In genomic region chr16:4016648-4017047, GRCh38 we compare ENCODE assay signal across 18 cellular contexts.
DNase-seq lines count a peak whose midpoint lies in the region; ATAC-seq, FAIRE-seq and TF ChIP-seq lines count a peak whose summit lies in the region.
"Had no signal": no experiment of that assay in that cellular context is flagged by ENCODE, and none has a peak within 500 bp of the region (broad histone marks: within the 10 kb centered on the region; RNA-seq: fewer than 3 reads in every experiment).

No MANE protein-coding gene starts in this region.

- peak overlapping the region; percentile 83 for H3K14ac ChIP-seq in IMR-90 (replicated peaks; ENCODE audit: low read depth, low read length)

- peak; percentile 65 for DNase-seq in AG09309 (ENCODE audit: low read depth)
- peak; percentile 30 for DNase-seq in IMR-90
- DNase-seq in SK-N-MC (ENCODE audit: low read depth, low spot score) = peak; percentile 24
- DNase-seq in fibroblast of the aortic adventitia (ENCODE audit: low read depth) = peak; percentile 56
- no peak for DNase-seq in GM19239 (ENCODE audit: insufficient read length, low spot score)
- no peak for DNase-seq in ACHN
- no peak for DNase-seq in SK-N-SH
- DNase-seq: activated gamma-delta T cell, body of pancreas, DMS79, H9, mesendoderm, NCI-H1930, uterus had no signal

- no peak overlapping the region for H3K18ac ChIP-seq in IMR-90 (ENCODE audit: low read depth, low read length)

- intact Hi-C loops in IMR-90 (cut with micrococcal nuclease) = no loop called here

- no peak for TF ChIP-seq POLR2A in IMR-90 (IDR thresholded peaks at IDR 0.05; ENCODE audit: low read depth, low read length)

- H3K36me3 ChIP-seq in IMR-90 (ENCODE audit: control insufficient read depth, insufficient read depth, low read length) = no peaks in the 10 kb centered on the region
- H3K36me3 ChIP-seq in SK-N-MC (ENCODE audit: insufficient read depth, low read length) = no peaks in the 10 kb centered on the region
- H3K36me3 ChIP-seq in SK-N-SH (replicated peaks in 1 of 2; ENCODE audit: control insufficient read depth in 1 of 2, insufficient read depth in 2 of 2, low read length in 1 of 2) = no peaks in the 10 kb centered on the region
- H3K36me3 ChIP-seq: neutrophil, uterus had no signal

- H4K8ac ChIP-seq in IMR-90 (ENCODE audit: low read depth in 2 of 2, low read length in 2 of 2) = peak overlapping the region in 1 of 2 experiments; percentile 69; a peak in 2 of 4 replicates

- no peak for TF ChIP-seq CTCF in AG09309 (IDR thresholded peaks at IDR 0.05; ENCODE audit: control insufficient read depth, insufficient read depth, low read depth, low read length, missing control alignments)
- no peak for TF ChIP-seq CTCF in IMR-90 (conservative IDR thresholded peaks at IDR 0.05; ENCODE audit: low read depth, low read length)
- no peak for TF ChIP-seq CTCF in fibroblast of the aortic adventitia (IDR thresholded peaks at IDR 0.05; ENCODE audit: insufficient read depth, low read length)
- no peak for TF ChIP-seq CTCF in SK-N-SH (IDR thresholded peaks at IDR 0.05)

- H3K4ac ChIP-seq in IMR-90 (ENCODE audit: low read depth, low read length) = peak overlapping the region; percentile 85

- H3K56ac ChIP-seq in IMR-90 (ENCODE audit: extremely low read depth, insufficient read depth, low read length) = no peak overlapping the region

- no peak for ATAC-seq in IMR-90 (ENCODE audit: low read depth)
- ATAC-seq in HG02885 (IDR thresholded peaks at IDR 0.05; ENCODE audit: poor library complexity, unreplicated experiment) = no peak
- ATAC-seq: body of pancreas had no signal

- H3K9me1 ChIP-seq in IMR-90 (ENCODE audit: insufficient read depth, low read length) = peaks cover 27% of the 10 kb centered on the region

- dilution Hi-C loops in IMR-90 (cut with HindIII; ENCODE audit: low sequenced_read_pairs, unreplicated experiment) = no loop called here

- H3K9me3 ChIP-seq in IMR-90 (ENCODE audit: control insufficient read depth, insufficient read depth, low read length) = no peaks in the 10 kb centered on the region
- H3K9me3 ChIP-seq in SK-N-MC (ENCODE audit: low read depth, low read length) = no peaks in the 10 kb centered on the region
- H3K9me3 ChIP-seq in SK-N-SH = no peaks in the 10 kb centered on the region
- H3K9me3 ChIP-seq: body of pancreas, neutrophil, uterus had no signal

- H3K4me2 ChIP-seq in IMR-90 (ENCODE audit: low read depth, low read length) = no peak overlapping the region; the same call in 1 of the 2 replicates
- H3K4me2 ChIP-seq in SK-N-SH = no peak overlapping the region

- BruUV-seq in IMR-90 (replicated peaks; lab: Mats Ljungman, UMichigan) = no TSS peak

- peak overlapping the region; percentile 77; the same call in 1 of the 2 replicates for H2AK5ac ChIP-seq in IMR-90 (ENCODE audit: low read depth, low read length)

- H2BK15ac ChIP-seq in IMR-90 (ENCODE audit: low read depth, low read length) = peak overlapping the region; percentile 72; the same call in 1 of the 3 replicates

- H3K9ac ChIP-seq in IMR-90 (ENCODE audit: low read depth, low read length) = no peak overlapping the region
- H3K9ac ChIP-seq in SK-N-MC (ENCODE audit: insufficient read length) = no peak overlapping the region
- no peak overlapping the region for H3K9ac ChIP-seq in SK-N-SH

- no peak overlapping the region for H3K23ac ChIP-seq in IMR-90 (ENCODE audit: low read depth, low read length)

- POLR2A ChIA-PET in IMR-90 (lab: Charles Lee; ENCODE audit: unreplicated experiment) = no interaction called here
- POLR2A ChIA-PET in SK-N-SH (lab: Yijun Ruan, JAX) = no interaction called here

- CTCF ChIA-PET in IMR-90 (lab: Yijun Ruan, JAX) = interaction anchor here (1.0 kb wide), 1 partner anchor 237 kb away, joined by 3 read pairs; no protein-coding TSS in a partner anchor
- CTCF ChIA-PET in SK-N-SH (lab: Yijun Ruan, JAX) = interaction anchor here (0.5 to 2.2 kb wide), 5 partner anchors 8 to 258 kb away, joined by 3 to 5 read pairs (median 4); no protein-coding TSS in a partner anchor

- H3K79me1 ChIP-seq in IMR-90 (ENCODE audit: low read depth in 1 of 2, low read length in 2 of 2) = peaks cover 35 to 76% of the 10 kb centered on the region in 2 experiments

- H4K5ac ChIP-seq in IMR-90 (ENCODE audit: low read depth, low read length) = no peak overlapping the region

- H3F3A ChIP-seq in SK-N-SH (replicated peaks; ENCODE audit: insufficient read depth) = peaks cover 11% of the 10 kb centered on the region

- WGBS in IMR-90 (ENCODE audit: extremely low coverage in 2 of 2, insufficient read length in 1 of 2), 2 experiments = 100% methylated on average over 1 of the region's 4 CpGs; no CpG with 5 or more reads in 1 of the 2 experiments
- WGBS in SK-N-SH (ENCODE audit: low lambda C conversion rate) = 72% methylated on average over 4 of the region's 4 CpGs

- no peak for TF ChIP-seq EP300 in SK-N-SH (IDR thresholded peaks at IDR 0.05; ENCODE audit: borderline replicate concordance in 1 of 2, low read depth in 1 of 2, low read length in 1 of 2)

- H3K27me3 ChIP-seq in IMR-90 (ENCODE audit: control insufficient read depth, insufficient read depth, low read length) = no peaks in the 10 kb centered on the region
- no peaks in the 10 kb centered on the region for H3K27me3 ChIP-seq in SK-N-SH (ENCODE audit: insufficient read depth)
- H3K27me3 ChIP-seq: body of pancreas, neutrophil, uterus had no signal

- H3K4me3 ChIP-seq in AG09309 (ENCODE audit: control insufficient read depth, low read depth, low read length) (no peak overlapping the region), IMR-90 (ENCODE audit: insufficient read depth, low read depth, low read length) (no peak overlapping the region), SK-N-MC (no peak overlapping the region), fibroblast of the aortic adventitia (ENCODE audit: low read depth, low read length) (no peak overlapping the region), SK-N-SH (ENCODE audit: low read depth in 2 of 2, low read length in 1 of 2) (no peak overlapping the region)
- H3K4me3 ChIP-seq: body of pancreas, skin epidermis, uterus had no signal

- peak overlapping the region; percentile 71 for H2AK9ac ChIP-seq in IMR-90 (replicated peaks; ENCODE audit: low read depth, low read length, poor library complexity)

- H2BK120ac ChIP-seq in IMR-90 (ENCODE audit: low read depth, low read length) = peak overlapping the region; percentile 71

- H3K79me2 ChIP-seq in SK-N-SH (ENCODE audit: insufficient read depth) = no peaks in the 10 kb centered on the region

- peak overlapping the region; percentile 53 for H2BK5ac ChIP-seq in IMR-90 (ENCODE audit: low read depth, low read length, poor library complexity, severe bottlenecking)

- no peak for FAIRE-seq in GM19239 (lab: Jason Lieb, UNC)
- FAIRE-seq: frontal cortex had no signal

- H2AFZ ChIP-seq in IMR-90 (replicated peaks; ENCODE audit: low read length, poor library complexity) = no peak overlapping the region
- no peak overlapping the region for H2AFZ ChIP-seq in SK-N-SH (ENCODE audit: low read depth)

- H3K4me1 ChIP-seq in IMR-90 (ENCODE audit: control insufficient read depth, insufficient read depth, low read length) (peaks cover 31% of the 10 kb centered on the region), SK-N-SH (ENCODE audit: control insufficient read depth in 1 of 2, insufficient read depth in 2 of 2, low read depth in 1 of 2, low read length in 1 of 2) (peaks cover 0 to 6% of the 10 kb centered on the region in 2 experiments; a peak in 1 of 4 replicates)
- H3K4me1 ChIP-seq: uterus had no signal

- no peaks in the 10 kb centered on the region for H3K9me2 ChIP-seq in SK-N-SH

- H4K20me1 ChIP-seq in IMR-90 (ENCODE audit: insufficient read depth, low read length) = no peaks in the 10 kb centered on the region
- no peaks in the 10 kb centered on the region for H4K20me1 ChIP-seq in SK-N-SH (ENCODE audit: insufficient read depth)

- in situ Hi-C loops in IMR-90 (cut with MboI; ENCODE audit: low sequenced_read_pairs) (no loop called here), ACHN (cut with HindIII; ENCODE audit: low pct_ligation_motif_present, low pct_unique_long_range_greater_than_20kb, low sequenced_read_pairs) (no loop called here)

- H3K27ac ChIP-seq in IMR-90 (ENCODE audit: insufficient read depth, low read length) (peak overlapping the region; percentile 20; the same call in 1 of the 2 replicates), SK-N-MC (peak overlapping the region; percentile 38; the same call in 1 of the 2 replicates), SK-N-SH (ENCODE audit: low read depth in 2 of 2, low read length in 1 of 2) (no peak overlapping the region)
- H3K27ac ChIP-seq: neutrophil, skin epidermis had no signal

- peak overlapping the region; percentile 77 for H4K91ac ChIP-seq in IMR-90 (ENCODE audit: insufficient read depth, low read depth, low read length)

- TF ChIP-seq RAD21 in IMR-90 (IDR thresholded peaks at IDR 0.05; ENCODE audit: low read length) (no peak), SK-N-SH (IDR thresholded peaks at IDR 0.05; ENCODE audit: low read length) (no peak)

- peak overlapping the region; percentile 85 for H2BK20ac ChIP-seq in IMR-90 (ENCODE audit: low read depth, low read length)

TF ChIP-seq in IMR-90, 13 proteins besides CTCF, POLR2A, EP300 and RAD21:
- TF ChIP-seq FOS (IDR thresholded peaks at IDR 0.05; ENCODE audit: low read depth, low read length) = no peak
- TF ChIP-seq CEBPB (IDR thresholded peaks at IDR 0.05; ENCODE audit: low read depth, low read length) = peak; percentile 82

TF ChIP-seq in SK-N-SH, 30 proteins besides CTCF, POLR2A, EP300 and RAD21:
- TF ChIP-seq TCF12 (IDR thresholded peaks at IDR 0.05) = no peak
TF ChIP-seq in SK-N-SH: peak in this region for 0.

Comparison
In these comparisons a context has a peak if more than half of its experiments do, and no peak if none do; other contexts are left out.
1. DNase-seq: peak in AG09309 (single experiment), IMR-90 (single experiment), SK-N-MC (single experiment) and fibroblast of the aortic adventitia (single experiment); none in GM19239 (single experiment), ACHN (single experiment) and SK-N-SH (single experiment).
2. H3K27ac ChIP-seq: peak in IMR-90 (single experiment) and SK-N-MC (single experiment); none in SK-N-SH (0 of 2).